19 cellular contexts compared by ENCODE assay signal in genomic region chr3:39757312-39757711, GRCh38. TPM values are rescaled to one million over a fixed set of nuclear protein-coding genes. Genes with fewer than 3 reads are reported as not detected.
A peak's percentile ranks its signal among the peaks of the same experiment; 100 is the strongest.
DNase-seq lines count a peak whose midpoint lies in the region; ATAC-seq, FAIRE-seq and TF ChIP-seq lines count a peak whose summit lies in the region.
"Had no signal": no experiment of that assay in that cellular context is flagged by ENCODE, and none has a peak within 500 bp of the region (broad histone marks: within the 10 kb centered on the region; RNA-seq: fewer than 3 reads in every experiment).

No MANE protein-coding gene starts in this region.

- H4K20me1 ChIP-seq in endothelial cell of umbilical vein (replicated peaks; ENCODE audit: control insufficient read depth, extremely low read depth, insufficient read depth, low read length), result no peaks in the 10 kb centered on the region
- H4K20me1 ChIP-seq: BLaER1 had no signal

- H3K27ac ChIP-seq in endothelial cell of umbilical vein (ENCODE audit: insufficient read depth, low read depth, low read length), result peak overlapping the region; percentile 76
- H3K27ac ChIP-seq: BLaER1, GM23248 had no signal

- POLR2A ChIA-PET in endothelial cell of umbilical vein (lab: Charles Lee), result interaction anchor here (1.6 kb wide), 1 partner anchor 9 kb away, joined by 8 read pairs; no protein-coding TSS in a partner anchor

- H2AFZ ChIP-seq in endothelial cell of umbilical vein (ENCODE audit: low read depth, low read length), result no peak overlapping the region
- H2AFZ ChIP-seq: GM23248 had no signal

- dilution Hi-C loops in endothelial cell of umbilical vein (cut with MboI; ENCODE audit: extremely low pct_ligation_motif_present, low sequenced_read_pairs), result no loop called here

- peak; percentile 67 for TF ChIP-seq POLR2A in endothelial cell of umbilical vein (IDR thresholded peaks at IDR 0.05; ENCODE audit: low read depth, low read length)

- peak; percentile 98 for FAIRE-seq in endothelial cell of umbilical vein (lab: Jason Lieb, UNC)
- FAIRE-seq: GM12878, GM18507, H54 had no signal

- DNase-seq in HS-27A (ENCODE audit: low read depth) (peak; percentile 15), SW 1271 (lab: John Stamatoyannopoulos, UW) (peak; percentile 46 to 71), endothelial cell of umbilical vein (ENCODE audit: low read depth, low spot score) (peak; percentile 85), pulmonary artery endothelial cell (ENCODE audit: low read depth, low spot score) (peak; percentile 82), DMS153 treated with DMSO at 0.1 percent for 48 hours (lab: John Stamatoyannopoulos, UW; ENCODE audit: unreplicated experiment) (no peak), mucosa of descending colon (no peak), germinal center (ENCODE audit: low spot score) (no peak)
- DNase-seq: AML-193; Caco-2; CD8-positive, alpha-beta memory T cell; DMS53; GM23248 had no signal

- CTCF ChIA-PET in endothelial cell of umbilical vein (lab: Charles Lee), result interaction anchor here (0.9 to 3.5 kb wide), 9 partner anchors 9 to 233 kb away, joined by 3 to 25 read pairs (median 5); no protein-coding TSS in a partner anchor

- no peaks in the 10 kb centered on the region for H3K36me3 ChIP-seq in endothelial cell of umbilical vein (ENCODE audit: control insufficient read depth in 2 of 2, extremely low read depth in 1 of 2, insufficient read depth in 2 of 2, low read length in 2 of 2)
- H3K36me3 ChIP-seq in mucosa of descending colon (ENCODE audit: low read depth), result no peaks in the 10 kb centered on the region
- H3K36me3 ChIP-seq: BLaER1 had no signal

- H3K4me1 ChIP-seq in endothelial cell of umbilical vein (ENCODE audit: control insufficient read depth, extremely low read depth, insufficient read depth, low read length) (peaks cover 39% of the 10 kb centered on the region), mucosa of descending colon (ENCODE audit: low read depth) (no peaks in the 10 kb centered on the region)
- H3K4me1 ChIP-seq: Caco-2 had no signal

- H3K9ac ChIP-seq in endothelial cell of umbilical vein (replicated peaks; ENCODE audit: extremely low read depth, insufficient read depth, low read length), result peak overlapping the region; percentile 32
- H3K9ac ChIP-seq: BLaER1, GM23248 had no signal

- ATAC-seq in mucosa of descending colon, result no peak
- no peak for ATAC-seq in HG03457 (IDR thresholded peaks at IDR 0.05; ENCODE audit: unreplicated experiment)
- ATAC-seq: GM12878, HCT116 had no signal

- no peaks in the 10 kb centered on the region for H3K27me3 ChIP-seq in endothelial cell of umbilical vein (ENCODE audit: control insufficient read depth in 2 of 2, insufficient read depth in 2 of 2, low read length in 2 of 2)
- H3K27me3 ChIP-seq: BLaER1 had no signal

- H3K9me3 ChIP-seq in endothelial cell of umbilical vein (replicated peaks; ENCODE audit: control insufficient read depth, insufficient read depth, low read length) (no peaks in the 10 kb centered on the region), mucosa of descending colon (no peaks in the 10 kb centered on the region)
- H3K9me3 ChIP-seq: Caco-2 had no signal

- no peak overlapping the region for H3K4me3 ChIP-seq in endothelial cell of umbilical vein (replicated peaks in 1 of 3; ENCODE audit: insufficient read depth in 1 of 3, low read depth in 1 of 3, low read length in 3 of 3)
- H3K4me3 ChIP-seq in mucosa of descending colon, result no peak overlapping the region
- H3K4me3 ChIP-seq: BLaER1, GM12878, GM23248 had no signal

- intact Hi-C loops in endothelial cell of umbilical vein (cut with micrococcal nuclease) (loop anchor here (1.0 to 10.0 kb wide), 4 partner anchors 9 to 1217 kb away; no protein-coding TSS in a partner anchor), mucosa of descending colon (cut with DNase I, micrococcal nuclease) (no loop called here)

- peak overlapping the region; percentile 18 for H3K4me2 ChIP-seq in endothelial cell of umbilical vein (ENCODE audit: insufficient read depth, low read length)
- H3K4me2 ChIP-seq: BLaER1 had no signal

- no peaks in the 10 kb centered on the region for H3K79me2 ChIP-seq in endothelial cell of umbilical vein (ENCODE audit: control insufficient read depth, insufficient read depth, low read length)

- H3K9me1 ChIP-seq in endothelial cell of umbilical vein (replicated peaks; ENCODE audit: control insufficient read depth, extremely low read depth, insufficient read depth, low read length), result no peaks in the 10 kb centered on the region

- BruUV-seq in endothelial cell of umbilical vein (replicated peaks; lab: Mats Ljungman, UMichigan), result no TSS peak

- TF ChIP-seq CTCF in endothelial cell of umbilical vein (IDR thresholded peaks at IDR 0.05; ENCODE audit: extremely low read depth in 1 of 2, insufficient read depth in 1 of 2, low read depth in 1 of 2, low read length in 2 of 2) (no peak), mucosa of descending colon (IDR thresholded peaks at IDR 0.05) (no peak)

TF ChIP-seq in endothelial cell of umbilical vein, 7 proteins besides CTCF, POLR2A, EP300 and RAD21:
- TF ChIP-seq GATA2 (IDR thresholded peaks at IDR 0.05; ENCODE audit: insufficient read depth, insufficient read length, low read depth, low read length), result peak; percentile 90
- no peak for TF ChIP-seq EZH2 (IDR thresholded peaks at IDR 0.05; ENCODE audit: borderline replicate concordance, low read depth, low read length, severe bottlenecking)
- TF ChIP-seq POLR2AphosphoS5 (IDR thresholded peaks at IDR 0.05; ENCODE audit: insufficient read depth, low read depth, low read length), result peak; percentile 95
- TF ChIP-seq MYC (IDR thresholded peaks at IDR 0.05; ENCODE audit: low read depth, low read length), result no peak
- peak; percentile 91 for TF ChIP-seq JUN (IDR thresholded peaks at IDR 0.05; ENCODE audit: borderline replicate concordance, insufficient read depth, insufficient read length, low read depth)
- peak; percentile 88 for TF ChIP-seq FOS (IDR thresholded peaks at IDR 0.05; ENCODE audit: borderline replicate concordance, insufficient read depth, low read length)
- no peak for TF ChIP-seq MAX (IDR thresholded peaks at IDR 0.05; ENCODE audit: insufficient read depth, insufficient read length)

RNA-seq across cellular contexts. Expression of gene MYRIP, which starts 52.1 kb away (rescaled TPM):
- total RNA-seq in endothelial cell of umbilical vein (8.9 and 11.9 TPM in 2 replicates), pulmonary artery endothelial cell (22.4 and 24.8 TPM in 2 replicates), mucosa of descending colon (10 to 100 TPM in 1 of 3 donors, 1 to 10 TPM in 2; 7.2 to 11.2 (median 9.9) TPM)
- polyA plus RNA-seq in endothelial cell of umbilical vein, result 4.7 and 6.7 TPM in 2 replicates
- polyA plus RNA-seq in endothelial cell of umbilical vein (2011; cell fraction: cytosol; rRNA removed), result 8.2 and 9.6 TPM in 2 replicates
- polyA plus RNA-seq in endothelial cell of umbilical vein (2011; cell fraction: nucleus; rRNA removed), result 11.1 and 15.7 TPM in 2 replicates
- 8.1 and 10.7 TPM in 2 replicates for polyA plus RNA-seq in endothelial cell of umbilical vein (2012)
- 12.2 and 14.5 TPM in 2 replicates for polyA minus RNA-seq in endothelial cell of umbilical vein
- polyA minus RNA-seq in endothelial cell of umbilical vein (2011; cell fraction: cytosol; rRNA and poly(A)+ RNA removed), result not detected
- polyA minus RNA-seq in endothelial cell of umbilical vein (2011; cell fraction: nucleus; rRNA and poly(A)+ RNA removed), result 18.4 and 23.9 TPM in 2 replicates
- total RNA-seq: CD8-positive, alpha-beta memory T cell; G401 had no signal
- polyA plus RNA-seq: CD8-positive, alpha-beta memory T cell had no signal

Comparison
In these comparisons a context has a peak if more than half of its experiments do, and no peak if none do; other contexts are left out.
1. DNase-seq: peak in HS-27A (single experiment), SW 1271 (2 of 2), endothelial cell of umbilical vein (single experiment) and pulmonary artery endothelial cell (single experiment); none in DMS153 treated with DMSO at 0.1 percent for 48 hours (single experiment), mucosa of descending colon (0 of 3) and germinal center (single experiment).